Comparison of ENCODE assay signal across 1 cellular context in the genomic region with DNA sequence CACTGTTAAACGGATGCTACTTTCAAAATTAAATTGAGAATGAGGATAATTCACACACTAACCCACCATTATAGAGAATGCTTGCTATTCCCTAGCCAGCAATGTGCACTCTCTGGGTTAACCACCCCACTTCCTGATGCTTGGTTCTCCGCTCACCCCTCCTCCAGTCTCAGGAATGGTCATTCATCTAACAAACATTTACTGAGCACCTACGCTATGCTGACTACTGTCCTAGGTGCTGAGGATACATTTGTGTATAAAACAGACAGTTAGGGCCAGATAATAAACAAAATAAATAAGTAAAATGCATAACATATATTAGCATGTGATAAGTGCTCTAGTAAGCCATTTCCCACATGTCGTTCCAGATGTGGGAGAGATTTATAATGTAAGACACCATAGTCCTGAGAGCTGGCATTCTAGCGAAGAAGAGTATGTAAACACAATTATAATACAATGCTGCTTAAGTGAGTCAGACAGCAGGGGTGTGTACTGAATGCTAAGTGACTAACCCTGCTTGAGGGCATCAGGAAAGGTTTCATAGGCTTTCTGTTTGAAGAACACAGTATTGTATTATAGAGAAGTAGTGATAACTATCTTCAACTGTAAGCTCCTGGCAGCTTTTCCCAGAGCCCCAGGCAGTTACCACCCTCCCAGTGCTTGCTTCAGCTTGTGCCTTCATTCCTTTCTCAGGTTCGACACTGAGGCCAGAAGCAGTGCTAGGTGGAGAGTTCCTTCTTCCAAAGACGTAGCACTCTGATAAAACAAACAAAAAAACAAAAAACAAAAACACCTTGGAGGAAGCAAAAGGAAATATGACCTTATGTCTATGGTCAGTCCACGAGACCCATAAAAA.
TF ChIP-seq lines count a peak whose summit lies in the region.

No MANE protein-coding gene starts in this region.

TF ChIP-seq in SK-N-SH treated with all-trans-retinoic acid at 6 μM for 48 hours, 23 proteins besides CTCF, POLR2A, EP300 and RAD21 (continued from another document):
- no peak for TF ChIP-seq POU6F1 (CRISPR knock-in tag; IDR thresholded peaks at IDR 0.05; ENCODE audit: borderline replicate concordance, low read depth)
- no peak for TF ChIP-seq ZNF70 (CRISPR knock-in tag; IDR thresholded peaks at IDR 0.05)
- no peak for TF ChIP-seq CSDC2 (CRISPR knock-in tag; IDR thresholded peaks at IDR 0.05)
- no peak for TF ChIP-seq RARB (CRISPR knock-in tag; IDR thresholded peaks at IDR 0.05)
- TF ChIP-seq ZNF565 (CRISPR knock-in tag; conservative IDR thresholded peaks at IDR 0.05; ENCODE audit: low read depth): no peak
- TF ChIP-seq, protein P1, sequence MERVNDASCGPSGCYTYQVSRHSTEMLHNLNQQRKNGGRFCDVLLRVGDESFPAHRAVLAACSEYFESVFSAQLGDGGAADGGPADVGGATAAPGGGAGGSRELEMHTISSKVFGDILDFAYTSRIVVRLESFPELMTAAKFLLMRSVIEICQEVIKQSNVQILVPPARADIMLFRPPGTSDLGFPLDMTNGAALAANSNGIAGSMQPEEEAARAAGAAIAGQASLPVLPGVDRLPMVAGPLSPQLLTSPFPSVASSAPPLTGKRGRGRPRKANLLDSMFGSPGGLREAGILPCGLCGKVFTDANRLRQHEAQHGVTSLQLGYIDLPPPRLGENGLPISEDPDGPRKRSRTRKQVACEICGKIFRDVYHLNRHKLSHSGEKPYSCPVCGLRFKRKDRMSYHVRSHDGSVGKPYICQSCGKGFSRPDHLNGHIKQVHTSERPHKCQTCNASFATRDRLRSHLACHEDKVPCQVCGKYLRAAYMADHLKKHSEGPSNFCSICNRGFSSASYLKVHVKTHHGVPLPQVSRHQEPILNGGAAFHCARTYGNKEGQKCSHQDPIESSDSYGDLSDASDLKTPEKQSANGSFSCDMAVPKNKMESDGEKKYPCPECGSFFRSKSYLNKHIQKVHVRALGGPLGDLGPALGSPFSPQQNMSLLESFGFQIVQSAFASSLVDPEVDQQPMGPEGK (CRISPR knock-in tag; IDR thresholded peaks at IDR 0.05; ENCODE audit: borderline replicate concordance): no peak
